Comparison of ENCODE assay signal across 1 cellular context in genomic region chr12:48618541-48618940, GRCh38.
A peak's percentile ranks its signal among the peaks of the same experiment; 100 is the strongest.
TF ChIP-seq lines count a peak whose summit lies in the region.

No MANE protein-coding gene starts in this region.

TF ChIP-seq in HepG2, 621 proteins besides CTCF, POLR2A, EP300 and RAD21 (continued from another document):
- TF ChIP-seq ZNF407 (CRISPR knock-in tag; IDR thresholded peaks at IDR 0.05; ENCODE audit: not compliant biosample characterization) = no peak
- TF ChIP-seq, protein P1, sequence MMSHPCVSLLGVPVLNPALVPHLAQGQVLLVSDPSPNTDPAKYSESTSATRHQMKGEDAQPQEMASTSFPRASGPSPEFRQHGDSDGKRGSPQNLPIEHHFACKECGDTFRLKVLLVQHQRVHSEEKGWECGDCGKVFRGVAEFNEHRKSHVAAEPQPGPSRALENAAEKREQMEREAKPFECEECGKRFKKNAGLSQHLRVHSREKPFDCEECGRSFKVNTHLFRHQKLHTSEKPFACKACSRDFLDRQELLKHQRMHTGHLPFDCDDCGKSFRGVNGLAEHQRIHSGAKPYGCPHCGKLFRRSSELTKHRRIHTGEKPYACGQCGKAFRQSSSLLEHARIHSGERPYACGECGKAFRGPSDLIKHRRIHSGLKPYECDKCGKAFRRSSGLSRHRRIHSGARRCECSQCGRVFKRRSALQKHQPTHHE (CRISPR knock-in tag; IDR thresholded peaks at IDR 0.05; ENCODE audit: borderline replicate concordance) = no peak
- TF ChIP-seq XRCC5 (optimal IDR thresholded peaks at IDR 0.05; ENCODE audit: low read length) = peak; percentile 25
- peak; percentile 96 for TF ChIP-seq STAG1 (CRISPR knock-in tag; IDR thresholded peaks at IDR 0.05)
- no peak for TF ChIP-seq ZMYM4 (CRISPR knock-in tag; IDR thresholded peaks at IDR 0.05)
